20 cellular contexts compared by ENCODE assay signal in genomic region chr11:59544869-59545178, GRCh38. TPM values are rescaled to one million over a fixed set of nuclear protein-coding genes. Genes with fewer than 3 reads are reported as not detected.
"Had no signal": no experiment of that assay in that cellular context is flagged by ENCODE, and none has a peak within 500 bp of the region (broad histone marks: within the 10 kb centered on the region; RNA-seq: fewer than 3 reads in every experiment).

No MANE protein-coding gene starts in this region.

- H3K9me3 ChIP-seq: gastroesophageal sphincter, stomach, thoracic aorta had no signal

- ATAC-seq: gastroesophageal sphincter had no signal

- DNase-seq: activated CD4-positive, alpha-beta T cell treated with anti-CD3 and anti-CD28 coated beads for 1 hour; activated T-cell treated with anti-CD3 and anti-CD28 coated beads, Interleukin-2, amount 50 U/mL, for 48 hours; effector CD8-positive, alpha-beta T cell; kidney glomerular epithelial cell; retina; stimulated activated CD4-positive, alpha-beta T cell treated with anti-CD3 and anti-CD28 coated beads, Interleukin-15, amount 100 ng/mL, for 24 hours; stimulated activated CD4-positive, alpha-beta T cell treated with anti-CD3 and anti-CD28 coated beads, Interleukin-4, amount 100 ng/mL, for 24 hours; stomach; T-helper 2 cell had no signal

- H3K4me3 ChIP-seq: coronary artery, gastroesophageal sphincter, neural progenitor cell, stomach, thoracic aorta had no signal

- H3K36me3 ChIP-seq: gastroesophageal sphincter, neural progenitor cell, stomach, thoracic aorta had no signal

- H2AFZ ChIP-seq: neural progenitor cell had no signal

- H3K27me3 ChIP-seq: gastroesophageal sphincter, neural progenitor cell, stomach had no signal

- H3K9ac ChIP-seq: neural progenitor cell had no signal

- H3K4me2 ChIP-seq: neural progenitor cell had no signal

- H3K27ac ChIP-seq: coronary artery, gastroesophageal sphincter, neural progenitor cell, stomach, thoracic aorta had no signal

RNA-seq across cellular contexts. Expression of gene OR4D9, which starts 33.5 kb away (rescaled TPM):
- total RNA-seq: activated CD4-positive, alpha-beta memory T cell treated with anti-CD3 and anti-CD28 coated beads, Interleukin-2, amount 10 ng/mL, durations not matched to agents 7 days and 5 days; cardiac septum; fibroblast of lung; gastroesophageal sphincter; liver; mesothelial cell of epicardium; myocyte; thoracic aorta; urinary bladder had no signal
- polyA plus RNA-seq: fibroblast of lung, liver, stomach, urinary bladder had no signal

RNA-seq across cellular contexts. Expression of gene OR4D11, which starts 41.4 kb away (rescaled TPM):
- total RNA-seq: activated CD4-positive, alpha-beta memory T cell treated with anti-CD3 and anti-CD28 coated beads, Interleukin-2, amount 10 ng/mL, durations not matched to agents 7 days and 5 days; cardiac septum; fibroblast of lung; gastroesophageal sphincter; liver; mesothelial cell of epicardium; myocyte; stomach; thoracic aorta; urinary bladder had no signal
- polyA plus RNA-seq: fibroblast of lung, liver, stomach, urinary bladder had no signal
